8 cellular contexts compared by ENCODE assay signal in genomic region chr19:1076951-1077350, GRCh38. TPM values are rescaled to one million over a fixed set of nuclear protein-coding genes. Genes with fewer than 3 reads are reported as not detected.
DNase-seq lines count a peak whose midpoint lies in the region; ATAC-seq lines count a peak whose summit lies in the region.

No MANE protein-coding gene starts in this region.

- peak; percentile 59 for ATAC-seq in GM21390 (IDR thresholded peaks at IDR 0.05; ENCODE audit: unreplicated experiment)

- DNase-seq in CD1c-positive myeloid dendritic cell (ENCODE audit: extremely low spot score) (peak; percentile 98), M059J (ENCODE audit: low read depth) (peak; percentile 66), fibroblast of peridontal ligament (ENCODE audit: extremely low read depth) (peak; percentile 36), NCI-H187 (lab: John Stamatoyannopoulos, UW) (no peak), superior temporal gyrus (ENCODE audit: extremely low spot score) (no peak)
- peak; percentile 93 for DNase-seq in activated CD8-positive, alpha-beta memory T cell treated with anti-CD3 and anti-CD28 coated beads for 24 hours
- peak; percentile 91 for DNase-seq in stimulated activated CD4-positive, alpha-beta T cell treated with anti-CD3 and anti-CD28 coated beads, Interleukin-2, amount 100 ng/mL, for 4 hours (ENCODE audit: low read depth)

RNA-seq across cellular contexts. Expression of gene ARHGAP45, which starts 10.0 kb away (rescaled TPM):
- total RNA-seq in M059J (2014; rRNA removed; shearing (Covaris generic)): 12.7 and 40.8 TPM in 2 replicates

RNA-seq across cellular contexts. Expression of gene POLR2E, which starts 18.2 kb away (rescaled TPM):
- 145 and 164 TPM in 2 replicates for total RNA-seq in M059J (2014; rRNA removed; shearing (Covaris generic))

RNA-seq across cellular contexts. Expression of gene GPX4, which starts 26.8 kb away (rescaled TPM):
- 684 and 697 TPM in 2 replicates for total RNA-seq in M059J (2014; rRNA removed; shearing (Covaris generic))

RNA-seq across cellular contexts. Expression of gene ABCA7, which starts 37.0 kb away (rescaled TPM):
- 9.3 and 13.5 TPM in 2 replicates for total RNA-seq in M059J (2014; rRNA removed; shearing (Covaris generic))

RNA-seq across cellular contexts. Expression of gene CNN2, which starts 50.5 kb away (rescaled TPM):
- total RNA-seq in M059J (2014; rRNA removed; shearing (Covaris generic)): 259 and 333 TPM in 2 replicates

Comparison
In these comparisons a context has a peak if more than half of its experiments do, and no peak if none do; other contexts are left out.
1. DNase-seq: peak in CD1c-positive myeloid dendritic cell (single experiment), M059J (single experiment), activated CD8-positive, alpha-beta memory T cell treated with anti-CD3 and anti-CD28 coated beads for 24 hours (single experiment), fibroblast of peridontal ligament (single experiment) and stimulated activated CD4-positive, alpha-beta T cell treated with anti-CD3 and anti-CD28 coated beads, Interleukin-2, amount 100 ng/mL, for 4 hours (single experiment); none in NCI-H187 (0 of 2) and superior temporal gyrus (single experiment).